Comparison of ENCODE assay signal across 28 cellular contexts in genomic region chr14:102373110-102373509, GRCh38. TPM values are rescaled to one million over a fixed set of nuclear protein-coding genes. Genes with fewer than 3 reads are reported as not detected.
DNase-seq lines count a peak whose midpoint lies in the region; ATAC-seq, FAIRE-seq and TF ChIP-seq lines count a peak whose summit lies in the region.
"Had no signal": no experiment of that assay in that cellular context is flagged by ENCODE, and none has a peak within 500 bp of the region (broad histone marks: within the 10 kb centered on the region; RNA-seq: fewer than 3 reads in every experiment).

No MANE protein-coding gene starts in this region.

- no peaks in the 10 kb centered on the region for H3K4me1 ChIP-seq in HEK293 (ENCODE audit: control insufficient read depth, insufficient read depth, low read length)
- H3K4me1 ChIP-seq: SJCRH30 had no signal

- H3K4me1 Mint-ChIP-seq in activated T-helper 17 cell treated with anti-CD3 and anti-CD28 coated beads, Interleukin-2, amount 50 U/mL, for 72 hours = peaks cover 19% of the 10 kb centered on the region
- peaks cover 10 to 13% of the 10 kb centered on the region in 2 donors for H3K4me1 Mint-ChIP-seq in stimulated activated naive B cell treated with anti-CD40 and anti-IgM and Interleukin-4, amounts not matched to agents 10 μg/mL and 1 μg/mL and 100 μg/mL, for 72 hours

- H3K27ac Mint-ChIP-seq in activated T-helper 17 cell treated with anti-CD3 and anti-CD28 coated beads, Interleukin-2, amount 50 U/mL, for 72 hours = peak overlapping the region; percentile 33
- H3K27ac Mint-ChIP-seq in stimulated activated naive B cell treated with anti-CD40 and anti-IgM and Interleukin-4, amounts not matched to agents 10 μg/mL and 1 μg/mL and 100 μg/mL, for 72 hours = no peak overlapping the region
- H3K27ac Mint-ChIP-seq: CD4-positive, CD25-positive, alpha-beta regulatory T cell had no signal

- POLR2A ChIA-PET in HEK293 (lab: Yijun Ruan, JAX) = no interaction called here

- H3K4me3 Mint-ChIP-seq in activated T-helper 17 cell treated with anti-CD3 and anti-CD28 coated beads, Interleukin-2, amount 50 U/mL, for 72 hours = peak overlapping the region; percentile 42
- no peak overlapping the region for H3K4me3 Mint-ChIP-seq in stimulated activated naive B cell treated with anti-CD40 and anti-IgM and Interleukin-4, amounts not matched to agents 10 μg/mL and 1 μg/mL and 100 μg/mL, for 72 hours
- H3K4me3 Mint-ChIP-seq: CD4-positive, CD25-positive, alpha-beta regulatory T cell had no signal

- no peak for TF ChIP-seq POLR2A in GM12892 (IDR thresholded peaks at IDR 0.05; ENCODE audit: low read depth, low read length)

- FAIRE-seq in GM12892 (lab: Jason Lieb, UNC) = peak; percentile 70
- FAIRE-seq: A204.1, G401.6, HepG2 had no signal

- H3K36me3 ChIP-seq in GM06990 (ENCODE audit: control insufficient read depth, insufficient read depth, low read length) (no peaks in the 10 kb centered on the region), HEK293 (ENCODE audit: control insufficient read depth in 2 of 2, insufficient read depth in 1 of 2, low read length in 2 of 2) (peaks cover 0 to 16% of the 10 kb centered on the region in 2 experiments; a peak in 2 of 3 replicates)

- H3K27ac ChIP-seq in HEK293 (ENCODE audit: extremely low read depth, low read depth, low read length) = no peak overlapping the region
- H3K27ac ChIP-seq in dorsolateral prefrontal cortex = peak overlapping the region in 25 of 59 donors; percentile 8 to 99 (median 48)
- H3K27ac ChIP-seq: BLaER1, PC-9, SJCRH30 had no signal

- H3K4me3 ChIP-seq in GM06990 (replicated peaks; ENCODE audit: low read depth, low read length) (no peak overlapping the region), HEK293 (ENCODE audit: low read depth, low read length) (no peak overlapping the region), dorsolateral prefrontal cortex (no peak overlapping the region)
- H3K4me3 ChIP-seq: BLaER1, PC-9, SJCRH30 had no signal

- H3K27me3 ChIP-seq in GM06990 (replicated peaks; ENCODE audit: control insufficient read depth, insufficient read depth, low read length) (no peaks in the 10 kb centered on the region), dorsolateral prefrontal cortex (no peaks in the 10 kb centered on the region)
- H3K27me3 ChIP-seq: BLaER1, SJCRH30 had no signal

- TF ChIP-seq CTCF in GM06990 (IDR thresholded peaks at IDR 0.05; ENCODE audit: insufficient read depth, low read length, poor library complexity, severe bottlenecking) (no peak), HEK293 (tag by site-specific recombination; IDR thresholded peaks at IDR 0.05) (no peak), dorsolateral prefrontal cortex (IDR thresholded peaks at IDR 0.05 in 54 of 56, conservative IDR thresholded peaks at IDR 0.05 in 2 of 56; ENCODE audit: low read depth in 1 of 56, partially characterized antibody in 56 of 56) (no peak)

- ATAC-seq in activated T-helper 17 cell treated with anti-CD3 and anti-CD28 coated beads, Interleukin-2, amount 50 U/mL, for 72 hours (replicated peaks) = peak; percentile 28
- ATAC-seq in stimulated activated naive B cell treated with anti-CD40 and anti-IgM and Interleukin-4, amounts not matched to agents 10 μg/mL and 1 μg/mL and 100 μg/mL, for 72 hours (replicated peaks) = no peak
- ATAC-seq: HCT116, HepG2, Right ventricle myocardium inferior, SK-N-SH treated with all-trans-retinoic acid at 6 μM for 48 hours had no signal

- intact Hi-C loops in dorsolateral prefrontal cortex (cut with DNase I) = no loop called here

- DNase-seq in GM06990 (ENCODE audit: extremely low read depth, insufficient read length) (peak; percentile 18), GM12892 (ENCODE audit: insufficient read length) (no peak), NCI-H2196 (lab: John Stamatoyannopoulos, UW; ENCODE audit: unreplicated experiment) (no peak), dorsolateral prefrontal cortex (no peak)
- DNase-seq in stimulated activated naive B cell treated with anti-CD40 and anti-IgM and Interleukin-4, amounts not matched to agents 10 μg/mL and 1 μg/mL and 100 μg/mL, for 72 hours = no peak
- no peak for DNase-seq in stimulated activated naive CD4-positive, alpha-beta T cell (lab: John Stamatoyannopoulos, UW)
- DNase-seq: DMS53; Kasumi-1; MV-4-11; NCI-H1105; NCI-H1436 treated with DMSO at 0.1 percent for 48 hours; NCI-H187 treated with DMSO at 0.1 percent for 48 hours; NCI-H446; NCI-H524 treated with DMSO at 0.1 percent for 48 hours; NCI-H774; NK-92 treated with Interleukin-12 subunit alpha and Interleukin-12 subunit beta, amount 100 ng/mL, for 24 hours; PC-9; SJCRH30 had no signal

- no peaks in the 10 kb centered on the region for H3K9me3 ChIP-seq in HEK293 (ENCODE audit: control insufficient read depth, insufficient read depth, low read depth, low read length)
- H3K9me3 ChIP-seq: BLaER1, SJCRH30 had no signal

- peaks cover 6% of the 10 kb centered on the region for H3K36me3 Mint-ChIP-seq in activated T-helper 17 cell treated with anti-CD3 and anti-CD28 coated beads, Interleukin-2, amount 50 U/mL, for 72 hours (ENCODE audit: low read depth)
- peaks cover 8 to 24% of the 10 kb centered on the region in 2 donors for H3K36me3 Mint-ChIP-seq in stimulated activated naive B cell treated with anti-CD40 and anti-IgM and Interleukin-4, amounts not matched to agents 10 μg/mL and 1 μg/mL and 100 μg/mL, for 72 hours

- no peaks in the 10 kb centered on the region for H3K27me3 Mint-ChIP-seq in activated T-helper 17 cell treated with anti-CD3 and anti-CD28 coated beads, Interleukin-2, amount 50 U/mL, for 72 hours
- H3K27me3 Mint-ChIP-seq in stimulated activated naive B cell treated with anti-CD40 and anti-IgM and Interleukin-4, amounts not matched to agents 10 μg/mL and 1 μg/mL and 100 μg/mL, for 72 hours = no peaks in the 10 kb centered on the region
- H3K27me3 Mint-ChIP-seq: CD4-positive, CD25-positive, alpha-beta regulatory T cell had no signal

- CTCF ChIA-PET in HEK293 (lab: Yijun Ruan, JAX) = no interaction called here

- H3K9me3 Mint-ChIP-seq in activated T-helper 17 cell treated with anti-CD3 and anti-CD28 coated beads, Interleukin-2, amount 50 U/mL, for 72 hours = no peaks in the 10 kb centered on the region
- H3K9me3 Mint-ChIP-seq in stimulated activated naive B cell treated with anti-CD40 and anti-IgM and Interleukin-4, amounts not matched to agents 10 μg/mL and 1 μg/mL and 100 μg/mL, for 72 hours = no peaks in the 10 kb centered on the region
- H3K9me3 Mint-ChIP-seq: CD4-positive, CD25-positive, alpha-beta regulatory T cell had no signal

TF ChIP-seq in HEK293, 187 proteins besides CTCF, POLR2A, EP300 and RAD21:
- TF ChIP-seq ZNF677 (tag by site-specific recombination; IDR thresholded peaks at IDR 0.05) = 0 out of 2 replicates have a peak, but pooled peaks have one; percentile 18
- TF ChIP-seq ZNF544 (tag by site-specific recombination; IDR thresholded peaks at IDR 0.05) = no peak

RNA-seq across cellular contexts. Expression of gene TECPR2, which starts 10.4 kb away (rescaled TPM):
- 1.9 TPM for polyA plus RNA-seq in GM12892 (2012; ENCODE audit: missing spikeins)
- 1 to 10 TPM; 4.6 to 4.9 TPM for total RNA-seq in activated T-helper 17 cell treated with anti-CD3 and anti-CD28 coated beads, Interleukin-2, amount 50 U/mL, for 72 hours
- 100 to 1,000 TPM in 7 of 120 experiments, 10 to 100 TPM in 113; 54.3 to 129 (median 78.9) TPM for total RNA-seq in dorsolateral prefrontal cortex

RNA-seq across cellular contexts. Expression of gene CINP, which starts 10.4 kb away (rescaled TPM):
- 60.5 TPM for polyA plus RNA-seq in GM12892 (2012; ENCODE audit: missing spikeins)
- 10 to 100 TPM; 33.5 to 37.8 TPM for total RNA-seq in activated T-helper 17 cell treated with anti-CD3 and anti-CD28 coated beads, Interleukin-2, amount 50 U/mL, for 72 hours
- total RNA-seq in dorsolateral prefrontal cortex = 10 to 100 TPM; 31.4 to 69.6 (median 51.2) TPM

RNA-seq across cellular contexts. Expression of gene ZNF839, which starts 53.6 kb away (rescaled TPM):
- polyA plus RNA-seq in GM12892 (2012; ENCODE audit: missing spikeins) = 12.0 TPM
- 10 to 100 TPM in 1 of 2 donors, 1 to 10 TPM in 1; 8.2 to 11.2 TPM for total RNA-seq in activated T-helper 17 cell treated with anti-CD3 and anti-CD28 coated beads, Interleukin-2, amount 50 U/mL, for 72 hours
- total RNA-seq in dorsolateral prefrontal cortex = 10 to 100 TPM in 117 of 120 experiments, 1 to 10 TPM in 3; 8.5 to 20.6 (median 14.9) TPM

Comparison
In these comparisons a context has a peak if more than half of its experiments do, and no peak if none do; other contexts are left out.
1. RNA of gene TECPR2, which starts 10.4 kb away (total RNA-seq): 54.3 to 129 TPM in dorsolateral prefrontal cortex; 4.6 to 4.9 TPM in activated T-helper 17 cell treated with anti-CD3 and anti-CD28 coated beads, Interleukin-2, amount 50 U/mL, for 72 hours; every median in the first group is over 4 times any median in the second.